In genomic region chr11:6270584-6271246, GRCh38 we compare ENCODE assay signal across 1 cellular context.
TF ChIP-seq lines count a peak whose summit lies in the region.

No MANE protein-coding gene starts in this region.

TF ChIP-seq in H1, 55 proteins besides CTCF, POLR2A, EP300 and RAD21:
- TF ChIP-seq ATF3 (IDR thresholded peaks at IDR 0.05; ENCODE audit: insufficient read depth, low read depth, low read length) (no peak), CHD2 (IDR thresholded peaks at IDR 0.05; ENCODE audit: low read length) (no peak), SIX5 (IDR thresholded peaks at IDR 0.05; ENCODE audit: low read depth, low read length) (no peak), ZNF274 (IDR thresholded peaks at IDR 0.05; ENCODE audit: borderline replicate concordance, extremely low read depth, low read length) (no peak), CREB1 (IDR thresholded peaks at IDR 0.05) (no peak), KDM4A (IDR thresholded peaks at IDR 0.05; ENCODE audit: low read depth, low read length, severe bottlenecking) (no peak), SUZ12 (IDR thresholded peaks at IDR 0.05; ENCODE audit: low read length) (no peak), TEAD4 (IDR thresholded peaks at IDR 0.05; ENCODE audit: low read depth, low read length) (no peak), EGR1 (IDR thresholded peaks at IDR 0.05; ENCODE audit: borderline replicate concordance, low read depth, low read length) (no peak), SIN3A (conservative IDR thresholded peaks at IDR 0.05 in 1 of 2, IDR thresholded peaks at IDR 0.05 in 1 of 2; ENCODE audit: low read depth in 1 of 2, low read length in 2 of 2) (no peak), TBP (IDR thresholded peaks at IDR 0.05; ENCODE audit: low read depth, low read length) (no peak), MAFK (IDR thresholded peaks at IDR 0.05; ENCODE audit: low read depth, low read length) (no peak), SAP30 (IDR thresholded peaks at IDR 0.05; ENCODE audit: insufficient read depth, insufficient replicate concordance, low read length) (no peak), BRCA1 (IDR thresholded peaks at IDR 0.05; ENCODE audit: low read depth, low read length) (no peak), E2F6 (IDR thresholded peaks at IDR 0.05) (no peak), FOSL1 (IDR thresholded peaks at IDR 0.05; ENCODE audit: insufficient read depth, low read depth, low read length) (no peak), RXRA (IDR thresholded peaks at IDR 0.05; ENCODE audit: insufficient read depth, low read depth, low read length) (no peak), SIRT6 (IDR thresholded peaks at IDR 0.05; ENCODE audit: low read length) (no peak), NANOG (IDR thresholded peaks at IDR 0.05; ENCODE audit: insufficient read depth, low read depth, low read length, poor library complexity, severe bottlenecking) (no peak), CBX8 (IDR thresholded peaks at IDR 0.05; ENCODE audit: borderline replicate concordance, low read depth, low read length) (no peak)
